ENCODE assay signal across 1 cellular context in genomic region chr17:40417609-40418427, GRCh38.
TF ChIP-seq lines count a peak whose summit lies in the region.

Gene TOP2A (minus strand): TSS chr17:40417896. CDS start chr17:40417791, 105 bp downstream.

TF ChIP-seq in K562, 482 proteins besides CTCF, POLR2A, EP300 and RAD21 (continued from another document):
- TF ChIP-seq, protein P1, sequence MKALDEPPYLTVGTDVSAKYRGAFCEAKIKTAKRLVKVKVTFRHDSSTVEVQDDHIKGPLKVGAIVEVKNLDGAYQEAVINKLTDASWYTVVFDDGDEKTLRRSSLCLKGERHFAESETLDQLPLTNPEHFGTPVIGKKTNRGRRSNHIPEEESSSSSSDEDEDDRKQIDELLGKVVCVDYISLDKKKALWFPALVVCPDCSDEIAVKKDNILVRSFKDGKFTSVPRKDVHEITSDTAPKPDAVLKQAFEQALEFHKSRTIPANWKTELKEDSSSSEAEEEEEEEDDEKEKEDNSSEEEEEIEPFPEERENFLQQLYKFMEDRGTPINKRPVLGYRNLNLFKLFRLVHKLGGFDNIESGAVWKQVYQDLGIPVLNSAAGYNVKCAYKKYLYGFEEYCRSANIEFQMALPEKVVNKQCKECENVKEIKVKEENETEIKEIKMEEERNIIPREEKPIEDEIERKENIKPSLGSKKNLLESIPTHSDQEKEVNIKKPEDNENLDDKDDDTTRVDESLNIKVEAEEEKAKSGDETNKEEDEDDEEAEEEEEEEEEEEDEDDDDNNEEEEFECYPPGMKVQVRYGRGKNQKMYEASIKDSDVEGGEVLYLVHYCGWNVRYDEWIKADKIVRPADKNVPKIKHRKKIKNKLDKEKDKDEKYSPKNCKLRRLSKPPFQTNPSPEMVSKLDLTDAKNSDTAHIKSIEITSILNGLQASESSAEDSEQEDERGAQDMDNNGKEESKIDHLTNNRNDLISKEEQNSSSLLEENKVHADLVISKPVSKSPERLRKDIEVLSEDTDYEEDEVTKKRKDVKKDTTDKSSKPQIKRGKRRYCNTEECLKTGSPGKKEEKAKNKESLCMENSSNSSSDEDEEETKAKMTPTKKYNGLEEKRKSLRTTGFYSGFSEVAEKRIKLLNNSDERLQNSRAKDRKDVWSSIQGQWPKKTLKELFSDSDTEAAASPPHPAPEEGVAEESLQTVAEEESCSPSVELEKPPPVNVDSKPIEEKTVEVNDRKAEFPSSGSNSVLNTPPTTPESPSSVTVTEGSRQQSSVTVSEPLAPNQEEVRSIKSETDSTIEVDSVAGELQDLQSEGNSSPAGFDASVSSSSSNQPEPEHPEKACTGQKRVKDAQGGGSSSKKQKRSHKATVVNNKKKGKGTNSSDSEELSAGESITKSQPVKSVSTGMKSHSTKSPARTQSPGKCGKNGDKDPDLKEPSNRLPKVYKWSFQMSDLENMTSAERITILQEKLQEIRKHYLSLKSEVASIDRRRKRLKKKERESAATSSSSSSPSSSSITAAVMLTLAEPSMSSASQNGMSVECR (CRISPR knock-in tag; IDR thresholded peaks at IDR 0.05) = no peak; the same call in 1 of the 2 replicates
- TF ChIP-seq CREB3L1 (IDR thresholded peaks at IDR 0.05; ENCODE audit: borderline replicate concordance, low read depth) (0 out of 2 replicates have a peak, but pooled peaks have one; percentile 42), COPS2 (conservative IDR thresholded peaks at IDR 0.05) (no peak), CHD1 (IDR thresholded peaks at IDR 0.05; ENCODE audit: low read length) (peak; percentile 43), RB1 (IDR thresholded peaks at IDR 0.05; ENCODE audit: low read depth) (peak; percentile 81; the same call in 1 of the 2 replicates), RBM17 (IDR thresholded peaks at IDR 0.05; ENCODE audit: borderline replicate concordance, low read depth, low read length) (no peak), TSC22D4 (tag; IDR thresholded peaks at IDR 0.05) (no peak), ZNF121 (CRISPR knock-in tag; conservative IDR thresholded peaks at IDR 0.05) (peak; percentile 51; the same call in 1 of the 2 replicates), OTX1 (CRISPR knock-in tag; IDR thresholded peaks at IDR 0.05) (no peak), ZC3H8 (IDR thresholded peaks at IDR 0.05) (no peak), SP1 (CRISPR knock-in tag; IDR thresholded peaks at IDR 0.05) (peak; percentile 57; the same call in 1 of the 2 replicates), SREBF1 (IDR thresholded peaks at IDR 0.05; ENCODE audit: borderline replicate concordance, low read depth, low read length) (no peak), POLR2B (IDR thresholded peaks at IDR 0.05; ENCODE audit: low read depth, partially characterized antibody) (peak; percentile 72), ZFP36 (IDR thresholded peaks at IDR 0.05; ENCODE audit: low read depth, low read length, partially characterized antibody) (peak; percentile 18), JUNB (CRISPR knock-in tag; conservative IDR thresholded peaks at IDR 0.05) (no peak), NFYB (IDR thresholded peaks at IDR 0.05; ENCODE audit: extremely low read depth, insufficient read length) (peak; percentile 98), ZNF431 (CRISPR knock-in tag; IDR thresholded peaks at IDR 0.05) (no peak), SAP30 (IDR thresholded peaks at IDR 0.05; ENCODE audit: borderline replicate concordance, insufficient read depth, low read depth, low read length, poor library complexity, severe bottlenecking) (peak; percentile 95), ZNF217 (CRISPR knock-in tag; IDR thresholded peaks at IDR 0.05) (no peak), MBD2 (IDR thresholded peaks at IDR 0.05; ENCODE audit: borderline replicate concordance, low read depth) (peak; percentile 100), RAD51 (IDR thresholded peaks at IDR 0.05; ENCODE audit: borderline replicate concordance, low read depth) (peak; percentile 12; the same call in 1 of the 2 replicates), ZNF41 (CRISPR knock-in tag; conservative IDR thresholded peaks at IDR 0.05) (no peak), EP400 (IDR thresholded peaks at IDR 0.05) (peak; percentile 99), ZNF583 (CRISPR knock-in tag; IDR thresholded peaks at IDR 0.05) (no peak), MECOM (CRISPR knock-in tag; IDR thresholded peaks at IDR 0.05) (no peak), ELF2 (CRISPR knock-in tag; IDR thresholded peaks at IDR 0.05) (0 out of 2 replicates have a peak, but pooled peaks have one; percentile 12), STAT5A (IDR thresholded peaks at IDR 0.05; ENCODE audit: borderline replicate concordance, low read length) (no peak), POLR2AphosphoS2 (IDR thresholded peaks at IDR 0.05; ENCODE audit: low read length) (no peak), FOS (IDR thresholded peaks at IDR 0.05; ENCODE audit: extremely low read depth, insufficient read length) (peak; percentile 100), ZNF77 (CRISPR knock-in tag; IDR thresholded peaks at IDR 0.05) (no peak), FIP1L1 (IDR thresholded peaks at IDR 0.05; ENCODE audit: low read depth, low read length, poor library complexity, severe bottlenecking) (peak; percentile 44), ZNF347 (CRISPR knock-in tag; IDR thresholded peaks at IDR 0.05; ENCODE audit: low read depth) (no peak)
- TF ChIP-seq, protein P2, sequence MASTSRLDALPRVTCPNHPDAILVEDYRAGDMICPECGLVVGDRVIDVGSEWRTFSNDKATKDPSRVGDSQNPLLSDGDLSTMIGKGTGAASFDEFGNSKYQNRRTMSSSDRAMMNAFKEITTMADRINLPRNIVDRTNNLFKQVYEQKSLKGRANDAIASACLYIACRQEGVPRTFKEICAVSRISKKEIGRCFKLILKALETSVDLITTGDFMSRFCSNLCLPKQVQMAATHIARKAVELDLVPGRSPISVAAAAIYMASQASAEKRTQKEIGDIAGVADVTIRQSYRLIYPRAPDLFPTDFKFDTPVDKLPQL (IDR thresholded peaks at IDR 0.05; ENCODE audit: extremely low read depth, insufficient read length) = peak; percentile 13
